Comparison of ENCODE assay signal across 11 cellular contexts in the genomic region with DNA sequence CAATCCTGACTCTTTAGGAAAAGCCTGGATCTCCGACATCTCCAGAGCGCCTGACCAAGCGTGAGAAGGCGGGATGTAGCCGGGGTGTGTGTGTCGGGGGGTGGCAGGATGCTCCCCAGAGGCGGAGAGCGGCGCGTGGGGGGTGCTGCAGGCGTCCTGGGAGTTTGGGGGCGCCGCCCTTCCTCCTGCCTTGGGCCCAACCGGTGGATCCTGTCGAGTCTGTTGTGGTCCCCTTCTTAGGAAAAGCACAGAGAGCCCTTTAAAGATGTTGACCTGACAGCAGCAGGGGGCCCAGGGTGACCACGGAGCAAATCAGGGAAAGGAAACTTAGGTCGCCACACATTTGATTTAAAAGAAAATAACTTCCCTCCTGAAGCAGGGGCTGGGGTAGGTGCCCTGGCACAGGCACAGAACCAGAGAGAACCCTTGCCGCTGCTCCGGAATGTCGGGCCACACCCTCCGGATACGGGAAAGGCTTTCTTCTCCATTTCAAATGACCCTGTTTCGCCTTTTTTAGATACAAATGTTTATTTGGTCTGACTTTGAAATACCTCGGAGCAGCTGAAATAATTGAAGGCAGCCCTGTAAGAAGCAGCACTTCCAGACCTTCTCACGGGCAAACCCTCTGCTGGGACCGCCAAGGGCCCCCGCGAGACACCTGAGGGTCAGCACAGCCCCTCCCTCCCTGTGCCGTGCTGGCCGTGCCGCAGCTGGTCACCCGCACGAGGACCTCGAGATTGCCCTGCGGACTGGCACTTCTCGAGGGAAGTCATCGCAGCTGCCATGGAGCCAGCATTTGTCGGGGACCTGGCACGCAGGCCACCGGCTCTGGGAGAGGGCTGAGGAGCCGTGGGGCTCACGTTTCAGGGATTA.
DNase-seq lines count a peak whose midpoint lies in the region; ATAC-seq and TF ChIP-seq lines count a peak whose summit lies in the region.
"Had no signal": no experiment of that assay in that cellular context is flagged by ENCODE, and none has a peak within 500 bp of the region (broad histone marks: within the 10 kb centered on the region; RNA-seq: fewer than 3 reads in every experiment).

No MANE protein-coding gene starts in this region.

- intact Hi-C loops in lower lobe of right lung (cut with DNase I) (no loop called here), thyroid gland (cut with DNase I) (no loop called here)

- peaks cover 33% of the 10 kb centered on the region for H3K4me1 ChIP-seq in lower lobe of right lung
- H3K4me1 ChIP-seq in thyroid gland = peaks cover 17 to 26% of the 10 kb centered on the region in 2 donors

- peak overlapping the region; percentile 80 for H3K27ac ChIP-seq in lower lobe of right lung
- peak overlapping the region; percentile 39 to 76 (median 63) for H3K27ac ChIP-seq in thyroid gland

- peak; percentile 65 to 75 for ATAC-seq in lower lobe of right lung

- no peaks in the 10 kb centered on the region for H3K36me3 Mint-ChIP-seq in chondrocyte (ENCODE audit: low read depth)

- peaks cover 4% of the 10 kb centered on the region for H3K27me3 Mint-ChIP-seq in chondrocyte (ENCODE audit: low read depth)
- H3K27me3 Mint-ChIP-seq: stimulated activated naive CD8-positive, alpha-beta T cell treated with anti-CD3 and anti-CD28 coated beads, Interleukin-15, Interleukin-2, amounts not matched to agents 100 ng/mL and 50 ng/mL, for 24 hours had no signal

- peaks cover 24% of the 10 kb centered on the region for H3K4me1 Mint-ChIP-seq in chondrocyte (ENCODE audit: low read depth)

- H3K4me3 ChIP-seq in lower lobe of right lung = peak overlapping the region; percentile 29
- no peak overlapping the region for H3K4me3 ChIP-seq in thyroid gland (replicated peaks in 1 of 3)

- peak overlapping the region; percentile 41 for H3K27ac Mint-ChIP-seq in chondrocyte (ENCODE audit: unreplicated experiment)
- H3K27ac Mint-ChIP-seq: stimulated activated naive CD8-positive, alpha-beta T cell treated with anti-CD3 and anti-CD28 coated beads, Interleukin-15, Interleukin-2, amounts not matched to agents 100 ng/mL and 50 ng/mL, for 24 hours had no signal

- TF ChIP-seq CTCF in chondrocyte (IDR thresholded peaks at IDR 0.05) = no peak
- no peak for TF ChIP-seq CTCF in lower lobe of right lung (IDR thresholded peaks at IDR 0.05)
- TF ChIP-seq CTCF in thyroid gland (IDR thresholded peaks at IDR 0.05) = no peak

- no peaks in the 10 kb centered on the region for H3K36me3 ChIP-seq in lower lobe of right lung
- no peaks in the 10 kb centered on the region for H3K36me3 ChIP-seq in thyroid gland

- TF ChIP-seq POLR2A in thyroid gland (IDR thresholded peaks at IDR 0.05) = no peak

- no peaks in the 10 kb centered on the region for H3K27me3 ChIP-seq in lower lobe of right lung (ENCODE audit: low read depth)
- H3K27me3 ChIP-seq in thyroid gland = no peaks in the 10 kb centered on the region

- H3K9me3 ChIP-seq in lower lobe of right lung (no peaks in the 10 kb centered on the region), thyroid gland (no peaks in the 10 kb centered on the region)

- WGBS in thyroid gland, 2 donors = 43 to 45% methylated on average over 26 to 39 of the region's 42 CpGs

- peak overlapping the region; percentile 45 for H3K4me3 Mint-ChIP-seq in chondrocyte (ENCODE audit: unreplicated experiment)
- H3K4me3 Mint-ChIP-seq: stimulated activated naive CD8-positive, alpha-beta T cell treated with anti-CD3 and anti-CD28 coated beads, Interleukin-15, Interleukin-2, amounts not matched to agents 100 ng/mL and 50 ng/mL, for 24 hours had no signal

- H3K9me3 Mint-ChIP-seq in chondrocyte (ENCODE audit: low read depth) = no peaks in the 10 kb centered on the region
- H3K9me3 Mint-ChIP-seq: stimulated activated naive CD8-positive, alpha-beta T cell treated with anti-CD3 and anti-CD28 coated beads, Interleukin-15, Interleukin-2, amounts not matched to agents 100 ng/mL and 50 ng/mL, for 24 hours had no signal

- peak; percentile 53 for DNase-seq in activated effector memory CD4-positive, alpha-beta T cell treated with anti-CD3 and anti-CD28 coated beads, Interleukin-2, amount 50 U/mL, for 16 hours
- no peak for DNase-seq in activated effector memory CD4-positive, alpha-beta T cell treated with Interleukin-2 at 50 U/mL for 16 hours
- DNase-seq in chondrocyte (ENCODE audit: low spot score) (no peak), lower lobe of right lung (no peak), thyroid gland (peak; percentile 65 to 72), COLO829 (ENCODE audit: low spot score) (no peak), RPMI8226 (no peak), NCI-H1105 treated with DMSO at 0.1 percent for 48 hours (lab: John Stamatoyannopoulos, UW) (no peak)
- DNase-seq: HCEC 1CT; stimulated activated CD4-positive, alpha-beta T cell treated with anti-CD3 and anti-CD28 coated beads, Interleukin-15, amount 100 ng/mL, for 24 hours had no signal

Comparison
In these comparisons a context has a peak if more than half of its experiments do, and no peak if none do; other contexts are left out.
1. DNase-seq: peak in activated effector memory CD4-positive, alpha-beta T cell treated with anti-CD3 and anti-CD28 coated beads, Interleukin-2, amount 50 U/mL, for 16 hours (single experiment) and thyroid gland (2 of 2); none in activated effector memory CD4-positive, alpha-beta T cell treated with Interleukin-2 at 50 U/mL for 16 hours (single experiment), chondrocyte (single experiment), lower lobe of right lung (single experiment), COLO829 (single experiment), RPMI8226 (single experiment) and NCI-H1105 treated with DMSO at 0.1 percent for 48 hours (single experiment).